Comparison of ENCODE assay signal across 28 cellular contexts in genomic region chrX:70424801-70425200, GRCh38. TPM values are rescaled to one million over a fixed set of nuclear protein-coding genes. Genes with fewer than 3 reads are reported as not detected.
"Had no signal": no experiment of that assay in that cellular context is flagged by ENCODE, and none has a peak within 500 bp of the region (broad histone marks: within the 10 kb centered on the region; RNA-seq: fewer than 3 reads in every experiment).

No MANE protein-coding gene starts in this region.

- H3K4me1 ChIP-seq: ascending aorta, breast epithelium, colonic mucosa, esophagus muscularis mucosa, foreskin keratinocyte, gastrocnemius medialis had no signal

- ATAC-seq: activated CD4-positive, alpha-beta T cell treated with anti-CD3 and anti-CD28 coated beads for 36 hours; activated naive CD4-positive, alpha-beta T cell treated with anti-CD3 and anti-CD28 coated beads, Interleukin-2, amount 50 U/mL, for 72 hours; activated T-cell treated with anti-CD3 and anti-CD28 coated beads, Interleukin-2, amount 50 U/mL, for 72 hours; effector memory CD8-positive, alpha-beta T cell; gastrocnemius medialis had no signal

- H3K9me3 ChIP-seq: ascending aorta, breast epithelium, colonic mucosa, esophagus muscularis mucosa, gastrocnemius medialis had no signal

- H3K27ac ChIP-seq: ascending aorta, breast epithelium, cardiac muscle cell, colonic mucosa, esophagus muscularis mucosa, foreskin keratinocyte, gastrocnemius medialis had no signal

- H3K4me3 ChIP-seq: ascending aorta, breast epithelium, cardiac muscle cell, colonic mucosa, esophagus muscularis mucosa, gastrocnemius medialis had no signal

- H3K36me3 ChIP-seq: ascending aorta, breast epithelium, cardiac muscle cell, colonic mucosa, esophagus muscularis mucosa, gastrocnemius medialis had no signal

- H3K27me3 ChIP-seq: ascending aorta, cardiac muscle cell, colonic mucosa, foreskin keratinocyte had no signal

- DNase-seq: activated CD4-positive, alpha-beta memory T cell treated with anti-CD3 and anti-CD28 coated beads, Interleukin-2, amount 10 ng/mL, durations not matched to agents 7 days and 5 days; activated CD4-positive, alpha-beta T cell treated with anti-CD3 and anti-CD28 coated beads for 36 hours; activated CD4-positive, alpha-beta T cell treated with anti-CD3 and anti-CD28 coated beads, Interleukin-2, amount 10 ng/mL, durations not matched to agents 7 days and 5 days; activated CD4-positive, alpha-beta T cell treated with anti-CD3 and anti-CD28 coated beads, Interleukin-2, amount 50 U/mL, for 4 hours; activated CD4-positive, CD25-positive, alpha-beta regulatory T cell; activated CD4-positive, CD25-positive, alpha-beta regulatory T cell treated with anti-CD3 and anti-CD28 coated beads, Interleukin-2, amount 50 U/mL, for 72 hours; activated CD8-positive, alpha-beta memory T cell treated with anti-CD3 and anti-CD28 coated beads, Interleukin-2, amount 50 U/mL, for 48 hours; activated gamma-delta T cell; activated naive CD4-positive, alpha-beta T cell; activated naive CD4-positive, alpha-beta T cell treated with anti-CD3 and anti-CD28 coated beads, Interleukin-2, amount 10 ng/mL, durations not matched to agents 7 days and 5 days; activated naive CD8-positive, alpha-beta T cell treated with anti-CD3 and anti-CD28 coated beads, Interleukin-2, amount 10 ng/mL, durations not matched to agents 7 days and 5 days; activated T-cell treated with anti-CD3 and anti-CD28 coated beads for 4 hours; activated T-cell treated with anti-CD3 and anti-CD28 coated beads, Interleukin-2, amount 50 U/mL, for 24 hours; activated T-cell treated with anti-CD3 and anti-CD28 coated beads, Interleukin-2, amount 50 U/mL, for 72 hours; central memory CD4-positive, alpha-beta T cell; cerebellar nuclear complex; colonic mucosa; effector memory CD8-positive, alpha-beta T cell; erythroblast; foreskin keratinocyte; gastrocnemius medialis; T-helper 2 cell had no signal

RNA-seq across cellular contexts. Expression of gene GDPD2, which starts 1.7 kb away (rescaled TPM):
- total RNA-seq: activated naive CD8-positive, alpha-beta T cell treated with anti-CD3 and anti-CD28 coated beads, Interleukin-2, amount 10 ng/mL, durations not matched to agents 7 days and 5 days; ascending aorta; cardiac muscle cell; dermis microvascular lymphatic vessel endothelial cell; esophagus muscularis mucosa; gastrocnemius medialis had no signal
- polyA plus RNA-seq: cardiac muscle cell had no signal
